In the genomic region with DNA sequence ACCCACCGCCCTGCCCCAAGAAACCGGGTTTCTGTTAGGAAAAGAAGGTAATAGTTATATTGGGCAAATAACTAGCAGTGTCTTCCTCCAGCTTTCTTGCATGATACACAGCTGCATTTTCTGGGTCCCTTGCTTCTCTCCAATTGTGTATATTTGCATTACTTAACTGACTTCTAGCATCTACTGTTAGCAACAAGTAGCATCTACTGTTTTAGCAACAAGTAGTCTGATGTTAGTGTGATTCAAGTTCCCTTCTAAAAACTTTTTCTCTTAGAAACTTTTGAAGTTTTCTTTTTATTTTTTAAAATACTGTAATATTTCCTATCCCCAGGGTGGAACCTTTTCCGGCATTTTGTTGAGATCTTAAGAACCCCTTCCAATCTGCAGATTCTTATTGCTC, we compare ENCODE assay signal across 7 cellular contexts.
"Had no signal": no experiment of that assay in that cellular context is flagged by ENCODE, and none has a peak within 500 bp of the region (broad histone marks: within the 10 kb centered on the region; RNA-seq: fewer than 3 reads in every experiment).

No MANE protein-coding gene starts in this region.

- DNase-seq: IMR-90, KBM-7, KG1 had no signal

- H3K9ac ChIP-seq: KMS-11 had no signal

- H3K4me2 ChIP-seq: KMS-11 had no signal

- H3K27ac ChIP-seq: HL-60, KMS-11 had no signal

- FAIRE-seq: HepG2, HTR-8/SVneo had no signal

- ATAC-seq: HepG2 had no signal
